ENCODE assay signal across 19 cellular contexts in the genomic region with DNA sequence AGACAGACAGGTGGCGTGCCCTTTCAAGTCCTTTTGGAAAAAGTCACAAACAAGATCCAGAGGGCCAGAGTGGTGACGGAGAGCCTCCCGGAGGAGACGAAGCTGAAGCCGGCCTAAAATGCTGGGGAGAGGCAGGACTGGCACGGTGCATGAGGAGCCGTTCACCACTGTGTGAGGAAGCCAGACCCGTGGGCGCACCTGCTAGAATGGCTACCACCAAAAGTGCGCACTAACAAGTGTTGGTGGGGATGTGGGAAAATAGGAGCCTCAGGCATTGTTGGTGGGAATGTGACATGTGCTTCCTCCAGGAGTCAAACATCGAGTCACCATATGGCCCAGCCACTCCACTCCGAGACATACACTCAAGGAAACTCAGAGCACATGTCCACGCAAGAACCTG.
DNase-seq lines count a peak whose midpoint lies in the region; FAIRE-seq and TF ChIP-seq lines count a peak whose summit lies in the region.
"Had no signal": no experiment of that assay in that cellular context is flagged by ENCODE, and none has a peak within 500 bp of the region (broad histone marks: within the 10 kb centered on the region; RNA-seq: fewer than 3 reads in every experiment).

No MANE protein-coding gene starts in this region.

- no peak overlapping the region for H3K18ac ChIP-seq in H1 (ENCODE audit: extremely low read depth, low read length)

- H3K27me3 ChIP-seq in H1 (replicated peaks in 1 of 4; ENCODE audit: control insufficient read depth in 3 of 4, extremely low read depth in 1 of 4, insufficient read depth in 3 of 4, low read length in 3 of 4) (peaks cover 0 to 1% (median 0%) of the 10 kb centered on the region in 4 experiments; a peak in 1 of 7 replicates), tibial artery (no peaks in the 10 kb centered on the region)

- H3K79me2 ChIP-seq in H1 (ENCODE audit: control insufficient read depth in 1 of 2, insufficient read depth in 2 of 2, low read length in 2 of 2): no peaks in the 10 kb centered on the region

- H2BK120ac ChIP-seq in H1 (replicated peaks; ENCODE audit: low read depth, low read length): no peak overlapping the region

- CTCF ChIA-PET in H1 (lab: Charles Lee; ENCODE audit: partially characterized antibody): no interaction called here

- H3K23ac ChIP-seq in H1 (ENCODE audit: insufficient read length): no peak overlapping the region

- POLR2A ChIA-PET in H1 (lab: Charles Lee; ENCODE audit: partially characterized antibody): no interaction called here

- no peaks in the 10 kb centered on the region for H3K79me1 ChIP-seq in H1 (ENCODE audit: low read depth, low read length)

- H3K4me1 ChIP-seq in H1 (replicated peaks in 1 of 4; ENCODE audit: control insufficient read depth in 3 of 4, insufficient read depth in 4 of 4, low read length in 3 of 4) (no peaks in the 10 kb centered on the region), tibial artery (no peaks in the 10 kb centered on the region)

- no peak overlapping the region for H3K9ac ChIP-seq in H1 (replicated peaks in 1 of 4; ENCODE audit: extremely low read depth in 1 of 4, low read depth in 3 of 4, low read length in 3 of 4)

- H3K27ac Mint-ChIP-seq in type B pancreatic cell: no peak overlapping the region
- H3K27ac Mint-ChIP-seq: CD8-positive, alpha-beta T cell had no signal

- WGBS in H1 (ENCODE audit: extremely low coverage in 1 of 2, insufficient coverage in 1 of 2, insufficient read length in 1 of 2, insufficient replicate concordance in 2 of 2, low coverage in 1 of 2, low lambda C conversion rate in 2 of 2, missing lambda C conversion rate in 1 of 2), 2 experiments: 87% methylated on average over 13 of the region's 13 CpGs; no CpG with 5 or more reads in 1 of the 2 experiments

- H2AFZ ChIP-seq in H1 (ENCODE audit: low read length): no peak overlapping the region

- no peaks in the 10 kb centered on the region for H3K9me3 ChIP-seq in H1 (ENCODE audit: insufficient read depth in 2 of 2, low read depth in 1 of 2, low read length in 1 of 2)
- H3K9me3 ChIP-seq in tibial artery: no peaks in the 10 kb centered on the region

- H3K9me3 Mint-ChIP-seq in type B pancreatic cell: no peaks in the 10 kb centered on the region
- H3K9me3 Mint-ChIP-seq: CD8-positive, alpha-beta T cell had no signal

- no peaks in the 10 kb centered on the region for H3K36me3 Mint-ChIP-seq in type B pancreatic cell
- H3K36me3 Mint-ChIP-seq: CD14-positive monocyte; CD8-positive, alpha-beta T cell had no signal

- TF ChIP-seq POLR2A in H1 (IDR thresholded peaks at IDR 0.05; ENCODE audit: control extremely low read depth in 1 of 2, low read depth in 2 of 2, low read length in 2 of 2): no peak

- FAIRE-seq in H1 (lab: Jason Lieb, UNC): no peak
- FAIRE-seq: A204.1, D721Med, G401.6, GM12891, HTR-8/SVneo had no signal

- TF ChIP-seq EP300 in H1 (IDR thresholded peaks at IDR 0.05; ENCODE audit: borderline replicate concordance in 1 of 2, low read depth in 2 of 2, low read length in 2 of 2): no peak

- no peak overlapping the region for H3K27ac ChIP-seq in H1 (ENCODE audit: low read depth, low read length)
- no peak overlapping the region for H3K27ac ChIP-seq in tibial artery

- no peak overlapping the region for H2BK15ac ChIP-seq in H1 (ENCODE audit: low read length)

- no peak overlapping the region for H3K56ac ChIP-seq in H1 (replicated peaks; ENCODE audit: insufficient read length, low read depth, low read length)

- H3K23me2 ChIP-seq in H1 (ENCODE audit: low read depth, low read length): no peaks in the 10 kb centered on the region

- no peak overlapping the region for H4K8ac ChIP-seq in H1 (ENCODE audit: extremely low read depth, insufficient read depth, low read length)

- DNase-seq in LNCaP clone FGC (ENCODE audit: low read depth) (no peak), H1 (ENCODE audit: low read depth in 1 of 2, low spot score in 2 of 2) (no peak), mesenteric fat pad (ENCODE audit: low spot score) (peak; percentile 79), type B pancreatic cell (ENCODE audit: extremely low spot score, unreplicated experiment) (peak; percentile 49), tibial artery (no peak), AG20443 (ENCODE audit: low spot score) (no peak)
- DNase-seq in activated naive CD4-positive, alpha-beta T cell treated with Interleukin-2 at 50 U/mL for 16 hours: no peak
- DNase-seq: CD8-positive, alpha-beta T cell; COR-L47; DMS153; DMS79 treated with DMSO at 0.1 percent for 48 hours; EL; HCEC 1CT had no signal

- H3K4me3 ChIP-seq in LNCaP clone FGC (ENCODE audit: low read depth, low read length) (no peak overlapping the region), H1 (ENCODE audit: extremely low read depth in 1 of 4, insufficient read depth in 2 of 4, low read depth in 3 of 4, low read length in 4 of 4) (no peak overlapping the region), tibial artery (no peak overlapping the region)

- no peaks in the 10 kb centered on the region for H4K20me1 ChIP-seq in H1 (replicated peaks in 1 of 2; ENCODE audit: control insufficient read depth in 1 of 2, insufficient read depth in 2 of 2, low read length in 2 of 2)

- intact Hi-C loops in tibial artery (cut with DNase I; ENCODE audit: low total_unique reads): no loop called here

- no peak overlapping the region for H3K4me2 ChIP-seq in H1 (ENCODE audit: insufficient read depth in 1 of 2, low read depth in 2 of 2, low read length in 2 of 2)

- no peak overlapping the region for H3K4me3 Mint-ChIP-seq in type B pancreatic cell
- H3K4me3 Mint-ChIP-seq: CD14-positive monocyte; CD8-positive, alpha-beta T cell had no signal

- no peak overlapping the region for H3K4ac ChIP-seq in H1 (replicated peaks; ENCODE audit: insufficient read length, low read depth, low read length)

- no peak overlapping the region for H2BK20ac ChIP-seq in H1 (ENCODE audit: low read length)

- TF ChIP-seq CTCF in LNCaP clone FGC (IDR thresholded peaks at IDR 0.05; ENCODE audit: control insufficient read depth, extremely low read depth, insufficient read depth): 0 out of 2 replicates have a peak, but pooled peaks have one; percentile 5
- no peak for TF ChIP-seq CTCF in H1 (IDR thresholded peaks at IDR 0.05; ENCODE audit: control extremely low read depth in 1 of 3, insufficient read depth in 1 of 3, low read depth in 1 of 3, low read length in 3 of 3)
- TF ChIP-seq CTCF in type B pancreatic cell (conservative IDR thresholded peaks at IDR 0.05): no peak
- TF ChIP-seq CTCF in tibial artery (IDR thresholded peaks at IDR 0.05): no peak

- no peak overlapping the region for H2BK12ac ChIP-seq in H1 (ENCODE audit: low read depth, low read length)

- no peak overlapping the region for H2BK5ac ChIP-seq in H1 (ENCODE audit: low read depth, low read length)

- H3K27me3 Mint-ChIP-seq in type B pancreatic cell: peaks cover 22% of the 10 kb centered on the region

- H3K4me1 Mint-ChIP-seq in type B pancreatic cell (ENCODE audit: unreplicated experiment): peaks cover 4% of the 10 kb centered on the region

- TF ChIP-seq RAD21 in H1 (IDR thresholded peaks at IDR 0.05 in 1 of 2, conservative IDR thresholded peaks at IDR 0.05 in 1 of 2; ENCODE audit: low read depth in 2 of 2, low read length in 2 of 2): peak; percentile 14 to 46; a peak in 2 of 4 replicates

- H2AK5ac ChIP-seq in H1 (ENCODE audit: low read depth, low read length): no peak overlapping the region

- no peaks in the 10 kb centered on the region for H3K36me3 ChIP-seq in H1 (ENCODE audit: control insufficient read depth in 2 of 4, insufficient read depth in 4 of 4, low read length in 3 of 4)
- H3K36me3 ChIP-seq in tibial artery: no peaks in the 10 kb centered on the region

- no peak overlapping the region for H3K14ac ChIP-seq in H1 (ENCODE audit: insufficient read length)

- no peak overlapping the region for H4K91ac ChIP-seq in H1 (replicated peaks; ENCODE audit: insufficient read length, low read length)

- H4K5ac ChIP-seq in H1 (ENCODE audit: insufficient read length, low read depth, low read length): no peak overlapping the region

TF ChIP-seq in H1, 55 proteins besides CTCF, POLR2A, EP300 and RAD21 (continues in another document):
- TF ChIP-seq RFX5 (IDR thresholded peaks at IDR 0.05; ENCODE audit: borderline replicate concordance, low read depth, low read length) (no peak), YY1 (IDR thresholded peaks at IDR 0.05; ENCODE audit: low read depth, low read length) (no peak), CHD1 (IDR thresholded peaks at IDR 0.05; ENCODE audit: low read depth, low read length) (no peak), TBP (IDR thresholded peaks at IDR 0.05; ENCODE audit: low read depth, low read length) (no peak), CEBPB (IDR thresholded peaks at IDR 0.05; ENCODE audit: low read depth, low read length) (no peak)

Comparison
In these comparisons a context has a peak if more than half of its experiments do, and no peak if none do; other contexts are left out.
1. DNase-seq: peak in mesenteric fat pad (single experiment) and type B pancreatic cell (single experiment); none in LNCaP clone FGC (single experiment), H1 (0 of 2), activated naive CD4-positive, alpha-beta T cell treated with Interleukin-2 at 50 U/mL for 16 hours (single experiment), tibial artery (0 of 2) and AG20443 (single experiment).